In genomic region chr3:31029756-31030155, GRCh38 we compare ENCODE assay signal across 19 cellular contexts.
DNase-seq lines count a peak whose midpoint lies in the region; ATAC-seq and TF ChIP-seq lines count a peak whose summit lies in the region.
"Had no signal": no experiment of that assay in that cellular context is flagged by ENCODE, and none has a peak within 500 bp of the region (broad histone marks: within the 10 kb centered on the region; RNA-seq: fewer than 3 reads in every experiment).

No MANE protein-coding gene starts in this region.

- no peak overlapping the region for H2BK5ac ChIP-seq in H9 (ENCODE audit: insufficient read length, low read length)

- H3K4me1 Mint-ChIP-seq in H9 (no peaks in the 10 kb centered on the region), WTC11 (no peaks in the 10 kb centered on the region), nephron (no peaks in the 10 kb centered on the region)
- H3K4me1 Mint-ChIP-seq: CD14-positive monocyte had no signal

- no peaks in the 10 kb centered on the region for H3K27me3 ChIP-seq in H9 (ENCODE audit: insufficient read depth, low read length)

- 0 out of 2 replicates have a peak, but pooled peaks have one; percentile 18 for ATAC-seq in WTC11

- H2AFZ ChIP-seq in H9 (ENCODE audit: low read length) = no peak overlapping the region

- H2BK120ac ChIP-seq in H9 (ENCODE audit: low read depth, low read length, poor library complexity, severe bottlenecking) = no peak overlapping the region

- no peak overlapping the region for H4K5ac ChIP-seq in H9 (ENCODE audit: insufficient read length, low read depth, low read length)

- H3T11ph ChIP-seq in H9 (ENCODE audit: low read length) = no peak overlapping the region

- H2AK5ac ChIP-seq in H9 (ENCODE audit: insufficient read length, low read length) = no peak overlapping the region

- no peak overlapping the region for H2BK15ac ChIP-seq in H9 (ENCODE audit: low read depth, low read length)

- no peak overlapping the region for H3K27ac ChIP-seq in H9 (ENCODE audit: insufficient read length, low read depth, low read length)

- no peaks in the 10 kb centered on the region for H4K20me1 ChIP-seq in H9 (ENCODE audit: control insufficient read depth, insufficient read depth, insufficient read length)

- H3K79me1 ChIP-seq in H9 (ENCODE audit: insufficient read depth, low read depth, low read length, poor library complexity, severe bottlenecking) = no peaks in the 10 kb centered on the region

- no peak overlapping the region for H3K18ac ChIP-seq in H9 (ENCODE audit: insufficient read length, low read depth, low read length)

- H3K9me3 ChIP-seq in H9 (ENCODE audit: control insufficient read depth, low read depth, low read length) = no peaks in the 10 kb centered on the region

- H2BK20ac ChIP-seq in H9 (ENCODE audit: low read depth, low read length, poor library complexity, severe bottlenecking) = no peak overlapping the region

- H4K91ac ChIP-seq in H9 (ENCODE audit: insufficient read length, low read depth, low read length) = no peak overlapping the region

- H3K23ac ChIP-seq in H9 (ENCODE audit: insufficient read length, low read depth, low read length) = no peak overlapping the region

- H3K79me2 ChIP-seq in H9 (ENCODE audit: insufficient read depth, low read length) = no peaks in the 10 kb centered on the region

- DNase-seq in H9 = no peak
- no peak for DNase-seq in WTC11 (ENCODE audit: low spot score)
- no peak for DNase-seq in inferior parietal cortex (ENCODE audit: extremely low spot score)
- DNase-seq in activated CD4-positive, alpha-beta T cell treated with anti-CD3 and anti-CD28 coated beads, Interleukin-2, amount 50 U/mL, for 1 hour = no peak
- DNase-seq in HK-2 (ENCODE audit: unreplicated experiment) = no peak
- DNase-seq in hypothalamus (lab: John Stamatoyannopoulos, UW) = no peak
- DNase-seq: DMS79, KBM-7, NCI-H1417, NCI-H187, NCI-H2227 treated with DMSO at 0.1 percent for 48 hours, NCI-H524, NCI-H82, RPMI8226, SHP77 treated with DMSO at 0.1 percent for 48 hours, SK-N-SH had no signal

- H3K9me3 Mint-ChIP-seq in H9 (peaks cover 10 to 17% of the 10 kb centered on the region in 2 experiments; a peak in 4 of 5 replicates), WTC11 (peaks cover 18% of the 10 kb centered on the region), nephron (peaks cover 29% of the 10 kb centered on the region)

- H3K36me3 Mint-ChIP-seq in H9 (ENCODE audit: insufficient read depth in 1 of 3, low read depth in 3 of 3) = peaks cover 4 to 15% (median 12%) of the 10 kb centered on the region in 3 experiments; a peak in 6 of 7 replicates
- peaks cover 14% of the 10 kb centered on the region for H3K36me3 Mint-ChIP-seq in WTC11
- peaks cover 11% of the 10 kb centered on the region for H3K36me3 Mint-ChIP-seq in nephron (ENCODE audit: low read depth)

- no peak overlapping the region for H3K4me2 ChIP-seq in H9 (ENCODE audit: insufficient read depth, insufficient read length, low read length)
- H3K4me2 ChIP-seq: SK-N-SH had no signal

- H3K4me3 Mint-ChIP-seq in H9 (no peak overlapping the region), WTC11 (no peak overlapping the region), nephron (no peak overlapping the region)
- H3K4me3 Mint-ChIP-seq: CD14-positive monocyte had no signal

- no peaks in the 10 kb centered on the region for H3K23me2 ChIP-seq in H9 (ENCODE audit: insufficient read length, low read depth, low read length, poor library complexity, severe bottlenecking)

- no CpG with 5 or more reads among the region's 3 CpGs for WGBS in H9 (ENCODE audit: extremely low coverage, insufficient read length, low lambda C conversion rate)

- H2BK12ac ChIP-seq in H9 (ENCODE audit: insufficient read length, low read depth, low read length) = no peak overlapping the region

- H3K4me1 ChIP-seq in H9 (ENCODE audit: insufficient read depth, low read length) = no peaks in the 10 kb centered on the region
- H3K4me1 ChIP-seq: HAP-1 had no signal

- POLR2A ChIA-PET in WTC11 (lab: Charles Lee) = no interaction called here

- CTCF ChIA-PET in WTC11 (lab: Charles Lee) = no interaction called here

- TF ChIP-seq CTCF in H9 (conservative IDR thresholded peaks at IDR 0.05) (no peak), WTC11 (IDR thresholded peaks at IDR 0.05) (no peak), nephron (IDR thresholded peaks at IDR 0.05; ENCODE audit: unreplicated experiment in 3 of 3) (no peak)

- H3K27me3 Mint-ChIP-seq in H9 (ENCODE audit: low read depth) (no peaks in the 10 kb centered on the region), WTC11 (ENCODE audit: low read depth) (no peaks in the 10 kb centered on the region), nephron (ENCODE audit: low read depth) (peaks cover 6% of the 10 kb centered on the region)

- no peak overlapping the region for H3K9ac ChIP-seq in H9 (ENCODE audit: extremely low read depth, insufficient read length, low read length)
- H3K9ac ChIP-seq: SK-N-SH had no signal

- H3K14ac ChIP-seq in H9 (ENCODE audit: insufficient read depth, low read length) = 0 out of 2 replicates have a peak overlapping the region, but pooled peaks have one; percentile 21

- H3K4ac ChIP-seq in H9 (ENCODE audit: low read depth, low read length) = no peak overlapping the region

- no peak overlapping the region for H3K56ac ChIP-seq in H9 (ENCODE audit: insufficient read length, low read depth, low read length)

- no peak overlapping the region for H4K8ac ChIP-seq in H9 (replicated peaks; ENCODE audit: insufficient read length, low read depth, low read length)

- H3K27ac Mint-ChIP-seq in H9 (0 out of 7 replicates have a peak overlapping the region, but pooled peaks of 1 of the 3 experiments have one; percentile 33), WTC11 (no peak overlapping the region), nephron (peak overlapping the region in 2 of 3 experiments; percentile 42 to 72)
- H3K27ac Mint-ChIP-seq: CD14-positive monocyte had no signal

TF ChIP-seq in WTC11, 78 proteins besides CTCF, POLR2A, EP300 and RAD21 (continues in another document):
- TF ChIP-seq, protein P1, sequence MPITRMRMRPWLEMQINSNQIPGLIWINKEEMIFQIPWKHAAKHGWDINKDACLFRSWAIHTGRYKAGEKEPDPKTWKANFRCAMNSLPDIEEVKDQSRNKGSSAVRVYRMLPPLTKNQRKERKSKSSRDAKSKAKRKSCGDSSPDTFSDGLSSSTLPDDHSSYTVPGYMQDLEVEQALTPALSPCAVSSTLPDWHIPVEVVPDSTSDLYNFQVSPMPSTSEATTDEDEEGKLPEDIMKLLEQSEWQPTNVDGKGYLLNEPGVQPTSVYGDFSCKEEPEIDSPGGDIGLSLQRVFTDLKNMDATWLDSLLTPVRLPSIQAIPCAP (CRISPR knock-in tag; IDR thresholded peaks at IDR 0.05) = no peak
- TF ChIP-seq, protein P2, sequence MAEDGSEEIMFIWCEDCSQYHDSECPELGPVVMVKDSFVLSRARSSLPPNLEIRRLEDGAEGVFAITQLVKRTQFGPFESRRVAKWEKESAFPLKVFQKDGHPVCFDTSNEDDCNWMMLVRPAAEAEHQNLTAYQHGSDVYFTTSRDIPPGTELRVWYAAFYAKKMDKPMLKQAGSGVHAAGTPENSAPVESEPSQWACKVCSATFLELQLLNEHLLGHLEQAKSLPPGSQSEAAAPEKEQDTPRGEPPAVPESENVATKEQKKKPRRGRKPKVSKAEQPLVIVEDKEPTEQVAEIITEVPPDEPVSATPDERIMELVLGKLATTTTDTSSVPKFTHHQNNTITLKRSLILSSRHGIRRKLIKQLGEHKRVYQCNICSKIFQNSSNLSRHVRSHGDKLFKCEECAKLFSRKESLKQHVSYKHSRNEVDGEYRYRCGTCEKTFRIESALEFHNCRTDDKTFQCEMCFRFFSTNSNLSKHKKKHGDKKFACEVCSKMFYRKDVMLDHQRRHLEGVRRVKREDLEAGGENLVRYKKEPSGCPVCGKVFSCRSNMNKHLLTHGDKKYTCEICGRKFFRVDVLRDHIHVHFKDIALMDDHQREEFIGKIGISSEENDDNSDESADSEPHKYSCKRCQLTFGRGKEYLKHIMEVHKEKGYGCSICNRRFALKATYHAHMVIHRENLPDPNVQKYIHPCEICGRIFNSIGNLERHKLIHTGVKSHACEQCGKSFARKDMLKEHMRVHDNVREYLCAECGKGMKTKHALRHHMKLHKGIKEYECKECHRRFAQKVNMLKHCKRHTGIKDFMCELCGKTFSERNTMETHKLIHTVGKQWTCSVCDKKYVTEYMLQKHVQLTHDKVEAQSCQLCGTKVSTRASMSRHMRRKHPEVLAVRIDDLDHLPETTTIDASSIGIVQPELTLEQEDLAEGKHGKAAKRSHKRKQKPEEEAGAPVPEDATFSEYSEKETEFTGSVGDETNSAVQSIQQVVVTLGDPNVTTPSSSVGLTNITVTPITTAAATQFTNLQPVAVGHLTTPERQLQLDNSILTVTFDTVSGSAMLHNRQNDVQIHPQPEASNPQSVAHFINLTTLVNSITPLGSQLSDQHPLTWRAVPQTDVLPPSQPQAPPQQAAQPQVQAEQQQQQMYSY (CRISPR knock-in tag; IDR thresholded peaks at IDR 0.05) = no peak
- TF ChIP-seq, protein P3, sequence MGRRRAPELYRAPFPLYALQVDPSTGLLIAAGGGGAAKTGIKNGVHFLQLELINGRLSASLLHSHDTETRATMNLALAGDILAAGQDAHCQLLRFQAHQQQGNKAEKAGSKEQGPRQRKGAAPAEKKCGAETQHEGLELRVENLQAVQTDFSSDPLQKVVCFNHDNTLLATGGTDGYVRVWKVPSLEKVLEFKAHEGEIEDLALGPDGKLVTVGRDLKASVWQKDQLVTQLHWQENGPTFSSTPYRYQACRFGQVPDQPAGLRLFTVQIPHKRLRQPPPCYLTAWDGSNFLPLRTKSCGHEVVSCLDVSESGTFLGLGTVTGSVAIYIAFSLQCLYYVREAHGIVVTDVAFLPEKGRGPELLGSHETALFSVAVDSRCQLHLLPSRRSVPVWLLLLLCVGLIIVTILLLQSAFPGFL (CRISPR knock-in tag; IDR thresholded peaks at IDR 0.05; ENCODE audit: borderline replicate concordance) = no peak
- no peak for TF ChIP-seq MLX (CRISPR knock-in tag; IDR thresholded peaks at IDR 0.05)
- no peak for TF ChIP-seq ZNF423 (CRISPR knock-in tag; IDR thresholded peaks at IDR 0.05)
- no peak for TF ChIP-seq ETV6 (CRISPR knock-in tag; IDR thresholded peaks at IDR 0.05)
- no peak for TF ChIP-seq ZNF671 (CRISPR knock-in tag; IDR thresholded peaks at IDR 0.05)
- no peak for TF ChIP-seq GTF2I (CRISPR knock-in tag; conservative IDR thresholded peaks at IDR 0.05)
